ENCODE assay signal across 20 cellular contexts in genomic region chr20:47289989-47290388, GRCh38.
DNase-seq lines count a peak whose midpoint lies in the region; ATAC-seq, FAIRE-seq and TF ChIP-seq lines count a peak whose summit lies in the region.
"Had no signal": no experiment of that assay in that cellular context is flagged by ENCODE, and none has a peak within 500 bp of the region (broad histone marks: within the 10 kb centered on the region; RNA-seq: fewer than 3 reads in every experiment).

No MANE protein-coding gene starts in this region.

- H4K20me1 ChIP-seq in GM23248 (ENCODE audit: insufficient read depth) (no peaks in the 10 kb centered on the region), OCI-LY7 (ENCODE audit: insufficient read depth, low read length) (no peaks in the 10 kb centered on the region), GM12878 (ENCODE audit: control insufficient read depth, insufficient read depth) (no peaks in the 10 kb centered on the region)

- H3K9me2 ChIP-seq in GM23248 (ENCODE audit: insufficient read depth) = no peaks in the 10 kb centered on the region
- H3K9me2 ChIP-seq in OCI-LY7 (ENCODE audit: insufficient read depth, low read length) = no peaks in the 10 kb centered on the region

- H3K9ac ChIP-seq in GM23248 (no peak overlapping the region), GM12878 (ENCODE audit: control insufficient read depth, insufficient read depth, low read length) (no peak overlapping the region)
- H3K9ac ChIP-seq: BLaER1 had no signal

- H3K27ac ChIP-seq in GM23248 (no peak overlapping the region), OCI-LY7 (ENCODE audit: low read depth, low read length, poor library complexity, severe bottlenecking) (no peak overlapping the region), GM12878 (ENCODE audit: control insufficient read depth, insufficient read depth) (no peak overlapping the region)
- H3K27ac ChIP-seq: 22Rv1, BLaER1 had no signal

- H3K36me3 ChIP-seq in GM23248 (ENCODE audit: low read depth) = peaks cover 67% of the 10 kb centered on the region
- peaks cover 92% of the 10 kb centered on the region for H3K36me3 ChIP-seq in OCI-LY7 (ENCODE audit: insufficient read depth, low read length)
- peaks cover 20 to 59% of the 10 kb centered on the region in 2 experiments for H3K36me3 ChIP-seq in GM12878 (ENCODE audit: control insufficient read depth in 2 of 2, insufficient read depth in 2 of 2, low read length in 1 of 2)

- no peak for TF ChIP-seq RAD21 in GM12878 (IDR thresholded peaks at IDR 0.05; ENCODE audit: insufficient read depth, low read depth, low read length)

- no peak overlapping the region for H3K4me3 ChIP-seq in GM23248
- H3K4me3 ChIP-seq in OCI-LY7 (ENCODE audit: low read depth, low read length, poor library complexity, severe bottlenecking) = no peak overlapping the region
- no peak overlapping the region for H3K4me3 ChIP-seq in GM12878
- H3K4me3 ChIP-seq: A549, BLaER1 had no signal

- CTCF ChIA-PET in activated naive CD4-positive, alpha-beta T cell treated with anti-CD3 and anti-CD28 coated beads, Interleukin-2, amount 10 ng/mL, durations not matched to agents 7 days and 5 days (lab: Charles Lee) = interaction anchor here (1.2 kb wide), 1 partner anchor 93 kb away, joined by 3 read pairs; no protein-coding TSS in a partner anchor
- CTCF ChIA-PET in OCI-LY7 (lab: Charles Lee; ENCODE audit: unreplicated experiment) (no interaction called here), GM12878 (lab: Yijun Ruan, JAX) (interaction anchor here (0.6 to 2.1 kb wide), 3 partner anchors 15 to 94 kb away, joined by 3 to 11 read pairs (median 4); no protein-coding TSS in a partner anchor)

- no peak for DNase-seq in activated naive CD4-positive, alpha-beta T cell treated with anti-CD3 and anti-CD28 coated beads, Interleukin-2, amount 10 ng/mL, durations not matched to agents 7 days and 5 days
- DNase-seq in activated naive CD4-positive, alpha-beta T cell treated with anti-CD3 and anti-CD28 coated beads, Interleukin-2, amount 50 U/mL, for 72 hours (ENCODE audit: low spot score in 2 of 2) = no peak
- peak; percentile 21 for DNase-seq in GM23248
- no peak for DNase-seq in OCI-LY7 (ENCODE audit: low spot score)
- DNase-seq in GM12878 (ENCODE audit: low read depth, low spot score) = no peak
- no peak for DNase-seq in left colon
- no peak for DNase-seq in left lobe of liver (ENCODE audit: low spot score)
- DNase-seq: AML-193; CD4-positive, alpha-beta memory T cell; DMS153; DMS79; GDM1; H9 had no signal

- H3K27me3 Mint-ChIP-seq in activated naive CD4-positive, alpha-beta T cell treated with anti-CD3 and anti-CD28 coated beads, Interleukin-2, amount 10 ng/mL, durations not matched to agents 7 days and 5 days = no peaks in the 10 kb centered on the region
- H3K27me3 Mint-ChIP-seq: CD4-positive, alpha-beta memory T cell had no signal

- H3K36me3 Mint-ChIP-seq in activated naive CD4-positive, alpha-beta T cell treated with anti-CD3 and anti-CD28 coated beads, Interleukin-2, amount 10 ng/mL, durations not matched to agents 7 days and 5 days = peaks cover 65% of the 10 kb centered on the region
- H3K36me3 Mint-ChIP-seq in activated naive CD4-positive, alpha-beta T cell treated with anti-CD3 and anti-CD28 coated beads, Interleukin-2, amount 50 U/mL, for 72 hours = peaks cover 11 to 20% of the 10 kb centered on the region in 2 donors

- H3K9me3 ChIP-seq in GM23248 (ENCODE audit: low read depth) (no peaks in the 10 kb centered on the region), OCI-LY7 (ENCODE audit: low read length) (no peaks in the 10 kb centered on the region; the same call in 1 of the 2 replicates), GM12878 (replicated peaks; ENCODE audit: control insufficient read depth, insufficient read depth, low read length) (no peaks in the 10 kb centered on the region)
- H3K9me3 ChIP-seq: A549 had no signal

- no peak for TF ChIP-seq CTCF in OCI-LY7 (conservative IDR thresholded peaks at IDR 0.05; ENCODE audit: low read length)
- no peak for TF ChIP-seq CTCF in GM12878 (IDR thresholded peaks at IDR 0.05 in 2 of 3, conservative IDR thresholded peaks at IDR 0.05 in 1 of 3; ENCODE audit: control insufficient read depth in 2 of 3, extremely low read depth in 1 of 3, insufficient read depth in 1 of 3, low read depth in 3 of 3, low read length in 3 of 3)

- SMC1A ChIA-PET in GM12878 (lab: Charles Lee; ENCODE audit: uncharacterized antibody, unreplicated experiment) = interaction anchor here (0.9 to 3.0 kb wide), 3 partner anchors 15 to 62 kb away, joined by 3 to 14 read pairs (median 4); no protein-coding TSS in a partner anchor

- TF ChIP-seq POLR2A in GM12878 (IDR thresholded peaks at IDR 0.05; ENCODE audit: low read depth, low read length) = no peak

- in situ Hi-C loops in GM23248 (cut with MboI) (no loop called here), GM12878 (cut with MboI) (no loop called here)

- FAIRE-seq in GM12878 (lab: Jason Lieb, UNC) = no peak
- FAIRE-seq: A549, GM19239, H1 had no signal

- RAD21 ChIA-PET in GM12878 (lab: Charles Lee; ENCODE audit: unreplicated experiment) = interaction anchor here (0.7 to 2.0 kb wide), 4 partner anchors 16 to 878 kb away, joined by 3 to 5 read pairs (median 4); no protein-coding TSS in a partner anchor

- peaks cover 8% of the 10 kb centered on the region for H3K4me1 Mint-ChIP-seq in activated naive CD4-positive, alpha-beta T cell treated with anti-CD3 and anti-CD28 coated beads, Interleukin-2, amount 10 ng/mL, durations not matched to agents 7 days and 5 days
- H3K4me1 Mint-ChIP-seq: CD14-positive monocyte had no signal

- no peak for TF ChIP-seq EP300 in GM12878 (IDR thresholded peaks at IDR 0.05; ENCODE audit: borderline replicate concordance in 1 of 2, control insufficient read depth in 1 of 2, low read depth in 2 of 2, low read length in 2 of 2)

- H3F3A ChIP-seq in GM23248 (ENCODE audit: insufficient read depth) = 0 out of 2 replicates have a peak, but pooled peaks cover 4% of the 10 kb centered on the region

- TSS peak; percentile 6 for BruUV-seq in OCI-LY7 (replicated peaks; lab: Mats Ljungman, UMichigan)
- no TSS peak for BruUV-seq in GM12878 (replicated peaks; lab: Mats Ljungman, UMichigan)

- H3K4me1 ChIP-seq in GM23248 (ENCODE audit: insufficient read depth) = peaks cover 6% of the 10 kb centered on the region; the same call in 1 of the 2 replicates
- no peaks in the 10 kb centered on the region for H3K4me1 ChIP-seq in OCI-LY7 (ENCODE audit: insufficient read depth, low read length, poor library complexity, severe bottlenecking)
- H3K4me1 ChIP-seq in GM12878 (ENCODE audit: control insufficient read depth, insufficient read depth, low read length) = no peaks in the 10 kb centered on the region

- H2AFZ ChIP-seq in GM23248 (no peak overlapping the region), OCI-LY7 (ENCODE audit: low read length) (no peak overlapping the region), GM12878 (ENCODE audit: control insufficient read depth, low read depth, low read length) (no peak overlapping the region)

- intact Hi-C loops in OCI-LY7 (cut with micrococcal nuclease; ENCODE audit: unreplicated experiment) (no loop called here), GM12878 (cut with micrococcal nuclease; ENCODE audit: unreplicated experiment) (no loop called here), left colon (cut with DNase I, micrococcal nuclease) (no loop called here)

- WGBS in GM23248 (ENCODE audit: low coverage in 1 of 2, low lambda C conversion rate in 2 of 2, missing lambda C conversion rate in 2 of 2), 2 experiments = 93 to 97% methylated on average over 3 of the region's 3 CpGs
- WGBS in GM12878 (ENCODE audit: insufficient coverage, insufficient replicate concordance, low lambda C conversion rate, missing lambda C conversion rate) = 85% methylated on average over 3 of the region's 3 CpGs

- H3K27ac Mint-ChIP-seq in activated naive CD4-positive, alpha-beta T cell treated with anti-CD3 and anti-CD28 coated beads, Interleukin-2, amount 10 ng/mL, durations not matched to agents 7 days and 5 days = peak overlapping the region; percentile 42
- no peak overlapping the region for H3K27ac Mint-ChIP-seq in activated naive CD4-positive, alpha-beta T cell treated with anti-CD3 and anti-CD28 coated beads, Interleukin-2, amount 50 U/mL, for 72 hours

- ATAC-seq in activated naive CD4-positive, alpha-beta T cell treated with anti-CD3 and anti-CD28 coated beads, Interleukin-2, amount 50 U/mL, for 72 hours = no peak
- ATAC-seq in GM12878 (no peak), left colon (no peak), GM18907 (IDR thresholded peaks at IDR 0.05; ENCODE audit: unreplicated experiment) (no peak), left lobe of liver (no peak)
- ATAC-seq: A549 had no signal

- POLR2A ChIA-PET in OCI-LY7 (lab: Charles Lee) = interaction anchor here (0.6 to 1.2 kb wide), 5 partner anchors 61 to 333 kb away, joined by 3 to 6 read pairs (median 3); no protein-coding TSS in a partner anchor
- POLR2A ChIA-PET in GM12878 (lab: Charles Lee) = interaction anchor here (0.6 kb wide), 2 partner anchors 10 to 16 kb away, joined by 3 to 4 read pairs; no protein-coding TSS in a partner anchor

- H3K79me2 ChIP-seq in GM23248 (ENCODE audit: insufficient read depth) (peaks cover 38% of the 10 kb centered on the region), OCI-LY7 (ENCODE audit: insufficient read depth, low read depth, low read length) (no peaks in the 10 kb centered on the region), GM12878 (ENCODE audit: control insufficient read depth, insufficient read depth, low read length) (no peaks in the 10 kb centered on the region)

- H3K4me2 ChIP-seq in GM23248 (ENCODE audit: unreplicated experiment) = no peak overlapping the region
- no peak overlapping the region for H3K4me2 ChIP-seq in OCI-LY7 (ENCODE audit: low read length)
- H3K4me2 ChIP-seq in GM12878 (ENCODE audit: control insufficient read depth, insufficient read depth) = no peak overlapping the region
- H3K4me2 ChIP-seq: A549, BLaER1 had no signal

- no peaks in the 10 kb centered on the region for H3K9me3 Mint-ChIP-seq in activated naive CD4-positive, alpha-beta T cell treated with anti-CD3 and anti-CD28 coated beads, Interleukin-2, amount 10 ng/mL, durations not matched to agents 7 days and 5 days
- no peaks in the 10 kb centered on the region for H3K9me3 Mint-ChIP-seq in activated naive CD4-positive, alpha-beta T cell treated with anti-CD3 and anti-CD28 coated beads, Interleukin-2, amount 50 U/mL, for 72 hours
- H3K9me3 Mint-ChIP-seq: H9 had no signal

- H3K27me3 ChIP-seq in GM23248 (replicated peaks; ENCODE audit: insufficient read depth) = no peaks in the 10 kb centered on the region
- H3K27me3 ChIP-seq in GM12878 (replicated peaks in 1 of 2; ENCODE audit: control insufficient read depth in 2 of 2, insufficient read depth in 2 of 2, low read length in 1 of 2) = no peaks in the 10 kb centered on the region
- H3K27me3 ChIP-seq: BLaER1 had no signal

- no peak overlapping the region for H3K4me3 Mint-ChIP-seq in activated naive CD4-positive, alpha-beta T cell treated with anti-CD3 and anti-CD28 coated beads, Interleukin-2, amount 10 ng/mL, durations not matched to agents 7 days and 5 days
- H3K4me3 Mint-ChIP-seq: CD14-positive monocyte; CD4-positive, alpha-beta memory T cell; H9 had no signal
